19 cellular contexts compared by ENCODE assay signal in genomic region chr10:25604591-25604990, GRCh38.
A peak's percentile ranks its signal among the peaks of the same experiment; 100 is the strongest.
DNase-seq lines count a peak whose midpoint lies in the region; FAIRE-seq and TF ChIP-seq lines count a peak whose summit lies in the region.
"Had no signal": no experiment of that assay in that cellular context is flagged by ENCODE, and none has a peak within 500 bp of the region (broad histone marks: within the 10 kb centered on the region; RNA-seq: fewer than 3 reads in every experiment).

No MANE protein-coding gene starts in this region.

- H3K27me3 ChIP-seq in astrocyte (ENCODE audit: insufficient read depth, low read length) (no peaks in the 10 kb centered on the region), endodermal cell (ENCODE audit: control insufficient read depth, insufficient read depth, low read length, poor library complexity, severe bottlenecking) (no peaks in the 10 kb centered on the region), mesendoderm (ENCODE audit: insufficient read depth, low read length, poor library complexity) (no peaks in the 10 kb centered on the region), small intestine (ENCODE audit: control insufficient read depth in 2 of 2, insufficient read depth in 2 of 2, low read length in 2 of 2) (no peaks in the 10 kb centered on the region)

- no peak overlapping the region for H3K4me2 ChIP-seq in astrocyte (ENCODE audit: low read length)
- no peak overlapping the region for H3K4me2 ChIP-seq in mesendoderm (ENCODE audit: low read length)

- no peaks in the 10 kb centered on the region for H3K4me1 ChIP-seq in astrocyte (ENCODE audit: insufficient read depth, low read length)
- peaks cover 4% of the 10 kb centered on the region for H3K4me1 ChIP-seq in endodermal cell (ENCODE audit: control insufficient read depth, insufficient read depth, low read length)
- no peaks in the 10 kb centered on the region for H3K4me1 ChIP-seq in mesendoderm (ENCODE audit: control insufficient read depth, low read depth, low read length)
- no peaks in the 10 kb centered on the region for H3K4me1 ChIP-seq in small intestine (ENCODE audit: control insufficient read depth in 2 of 2, insufficient read depth in 1 of 2, low read depth in 1 of 2, low read length in 1 of 2)

- 70 to 81% methylated on average over 3 to 4 of the region's 4 CpGs for WGBS in endodermal cell (ENCODE audit: insufficient coverage in 1 of 2, insufficient read length in 1 of 2), 2 experiments
- WGBS in mesendoderm (ENCODE audit: extremely low coverage, insufficient coverage, low lambda C conversion rate) = no CpG with 5 or more reads among the region's 4 CpGs
- WGBS in small intestine, 3 donors = 18 to 55% (median 31%) methylated on average over 4 of the region's 4 CpGs

- TF ChIP-seq CTCF in astrocyte (IDR thresholded peaks at IDR 0.05; ENCODE audit: insufficient read depth, low read depth, low read length) = no peak
- TF ChIP-seq CTCF in endodermal cell (conservative IDR thresholded peaks at IDR 0.05) = no peak

- peak; percentile 6 for DNase-seq in astrocyte (ENCODE audit: low read depth)
- no peak for DNase-seq in endodermal cell
- DNase-seq in mesendoderm = peak; percentile 63
- peak; percentile 25 for DNase-seq in renal cortical epithelial cell (ENCODE audit: low read depth)
- no peak for DNase-seq in urothelium cell line (ENCODE audit: low spot score)
- no peak for DNase-seq in small intestine
- DNase-seq in mucosa of gallbladder (ENCODE audit: low spot score) = no peak
- no peak for DNase-seq in midbrain (lab: John Stamatoyannopoulos, UW)
- DNase-seq: C1 segment of cervical spinal cord; Calu3; CD4-positive, alpha-beta T cell; DMS79 treated with DMSO at 0.1 percent for 48 hours; EL had no signal

- no peaks in the 10 kb centered on the region for H4K20me1 ChIP-seq in astrocyte (ENCODE audit: insufficient read depth, low read length)

- H3K9me3 Mint-ChIP-seq in astrocyte (ENCODE audit: unreplicated experiment) (no peaks in the 10 kb centered on the region), endodermal cell (no peaks in the 10 kb centered on the region)
- H3K9me3 Mint-ChIP-seq: CD4-positive, alpha-beta T cell had no signal

- H3K4me3 Mint-ChIP-seq in astrocyte (ENCODE audit: unreplicated experiment) = no peak overlapping the region
- no peak overlapping the region for H3K4me3 Mint-ChIP-seq in endodermal cell
- H3K4me3 Mint-ChIP-seq: B cell; CD4-positive, alpha-beta T cell had no signal

- H3K4me1 Mint-ChIP-seq in astrocyte (ENCODE audit: low read depth, unreplicated experiment) = peaks cover 2% of the 10 kb centered on the region
- H3K4me1 Mint-ChIP-seq in endodermal cell = peaks cover 8% of the 10 kb centered on the region
- H3K4me1 Mint-ChIP-seq: B cell had no signal

- no peak overlapping the region for H2AK5ac ChIP-seq in mesendoderm (ENCODE audit: low read length)

- no peaks in the 10 kb centered on the region for H3K36me3 Mint-ChIP-seq in astrocyte (ENCODE audit: low read depth, unreplicated experiment)
- H3K36me3 Mint-ChIP-seq in endodermal cell (ENCODE audit: low read depth) = no peaks in the 10 kb centered on the region

- no peaks in the 10 kb centered on the region for H3K79me2 ChIP-seq in astrocyte (ENCODE audit: insufficient read depth, low read length)
- no peaks in the 10 kb centered on the region for H3K79me2 ChIP-seq in mesendoderm (ENCODE audit: control insufficient read depth, insufficient read depth, low read length)

- H3K23ac ChIP-seq in mesendoderm (ENCODE audit: low read length) = no peak overlapping the region

- H3K79me1 ChIP-seq in mesendoderm (ENCODE audit: low read length) = no peaks in the 10 kb centered on the region

- no peak overlapping the region for H3K4ac ChIP-seq in mesendoderm (ENCODE audit: low read depth, low read length)

- no peak overlapping the region for H4K5ac ChIP-seq in mesendoderm (ENCODE audit: low read length)

- H3K56ac ChIP-seq in mesendoderm (ENCODE audit: low read length) = no peak overlapping the region

- FAIRE-seq in astrocyte (lab: Jason Lieb, UNC) (no peak), urothelium cell line (lab: Jason Lieb, UNC) (no peak), small intestine (lab: Jason Lieb, UNC) (no peak)
- FAIRE-seq: A204.1, G401.6, GM12892, H54 had no signal

- H2AFZ ChIP-seq in astrocyte (ENCODE audit: low read depth, low read length) = no peak overlapping the region

- H3K9ac ChIP-seq in astrocyte (ENCODE audit: low read length) (no peak overlapping the region), endodermal cell (ENCODE audit: extremely low read depth, low read length, poor library complexity, severe bottlenecking) (no peak overlapping the region), mesendoderm (ENCODE audit: low read length) (no peak overlapping the region)

- no peak overlapping the region for H4K8ac ChIP-seq in mesendoderm (ENCODE audit: low read depth, low read length)

- H2BK15ac ChIP-seq in mesendoderm (replicated peaks; ENCODE audit: low read depth) = no peak overlapping the region

- H3K27ac Mint-ChIP-seq in astrocyte (ENCODE audit: unreplicated experiment) = no peak overlapping the region
- peak overlapping the region; percentile 67 for H3K27ac Mint-ChIP-seq in endodermal cell
- H3K27ac Mint-ChIP-seq: B cell; CD4-positive, alpha-beta T cell had no signal

- no peak overlapping the region for H2BK120ac ChIP-seq in mesendoderm (ENCODE audit: low read depth, low read length)

- H3K9me3 ChIP-seq in astrocyte (ENCODE audit: insufficient read depth, low read depth, low read length) = no peaks in the 10 kb centered on the region
- H3K9me3 ChIP-seq in endodermal cell (ENCODE audit: control insufficient read depth, low read length) = no peaks in the 10 kb centered on the region
- no peaks in the 10 kb centered on the region for H3K9me3 ChIP-seq in small intestine (ENCODE audit: control insufficient read depth, low read depth)

- H3K4me3 ChIP-seq in astrocyte (ENCODE audit: insufficient read depth, low read depth, low read length) (no peak overlapping the region), endodermal cell (ENCODE audit: low read length) (no peak overlapping the region), mesendoderm (ENCODE audit: low read length) (no peak overlapping the region), small intestine (ENCODE audit: low read depth in 1 of 2, low read length in 2 of 2) (no peak overlapping the region)

- H3K27ac ChIP-seq in astrocyte (ENCODE audit: low read depth, low read length) (no peak overlapping the region), endodermal cell (ENCODE audit: low read depth, low read length) (no peak overlapping the region), mesendoderm (ENCODE audit: low read depth, low read length) (no peak overlapping the region), small intestine (ENCODE audit: low read depth in 1 of 2, low read length in 1 of 2) (no peak overlapping the region)
- H3K27ac ChIP-seq: HL-60 had no signal

- H3K27me3 Mint-ChIP-seq in astrocyte (ENCODE audit: low read depth, unreplicated experiment) = no peaks in the 10 kb centered on the region
- no peaks in the 10 kb centered on the region for H3K27me3 Mint-ChIP-seq in endodermal cell (ENCODE audit: insufficient read depth)
- H3K27me3 Mint-ChIP-seq: B cell; CD4-positive, alpha-beta T cell had no signal

- H3K36me3 ChIP-seq in astrocyte (ENCODE audit: insufficient read depth, low read length) = no peaks in the 10 kb centered on the region
- no peaks in the 10 kb centered on the region for H3K36me3 ChIP-seq in endodermal cell (ENCODE audit: control insufficient read depth, insufficient read depth, low read length)
- H3K36me3 ChIP-seq in mesendoderm (ENCODE audit: control insufficient read depth, insufficient read depth, low read length) = no peaks in the 10 kb centered on the region
- no peaks in the 10 kb centered on the region for H3K36me3 ChIP-seq in small intestine (ENCODE audit: control insufficient read depth in 2 of 2, insufficient read depth in 2 of 2, low read length in 2 of 2)

- H2BK5ac ChIP-seq in mesendoderm (ENCODE audit: low read length) = no peak overlapping the region

- no peak overlapping the region for H3K18ac ChIP-seq in mesendoderm (ENCODE audit: low read length)

Comparison
In these comparisons a context has a peak if more than half of its experiments do, and no peak if none do; other contexts are left out.
1. DNase-seq: peak in astrocyte (single experiment), mesendoderm (single experiment) and renal cortical epithelial cell (single experiment); none in endodermal cell (single experiment), urothelium cell line (single experiment), small intestine (single experiment), mucosa of gallbladder (single experiment) and midbrain (single experiment).